In the genomic region with DNA sequence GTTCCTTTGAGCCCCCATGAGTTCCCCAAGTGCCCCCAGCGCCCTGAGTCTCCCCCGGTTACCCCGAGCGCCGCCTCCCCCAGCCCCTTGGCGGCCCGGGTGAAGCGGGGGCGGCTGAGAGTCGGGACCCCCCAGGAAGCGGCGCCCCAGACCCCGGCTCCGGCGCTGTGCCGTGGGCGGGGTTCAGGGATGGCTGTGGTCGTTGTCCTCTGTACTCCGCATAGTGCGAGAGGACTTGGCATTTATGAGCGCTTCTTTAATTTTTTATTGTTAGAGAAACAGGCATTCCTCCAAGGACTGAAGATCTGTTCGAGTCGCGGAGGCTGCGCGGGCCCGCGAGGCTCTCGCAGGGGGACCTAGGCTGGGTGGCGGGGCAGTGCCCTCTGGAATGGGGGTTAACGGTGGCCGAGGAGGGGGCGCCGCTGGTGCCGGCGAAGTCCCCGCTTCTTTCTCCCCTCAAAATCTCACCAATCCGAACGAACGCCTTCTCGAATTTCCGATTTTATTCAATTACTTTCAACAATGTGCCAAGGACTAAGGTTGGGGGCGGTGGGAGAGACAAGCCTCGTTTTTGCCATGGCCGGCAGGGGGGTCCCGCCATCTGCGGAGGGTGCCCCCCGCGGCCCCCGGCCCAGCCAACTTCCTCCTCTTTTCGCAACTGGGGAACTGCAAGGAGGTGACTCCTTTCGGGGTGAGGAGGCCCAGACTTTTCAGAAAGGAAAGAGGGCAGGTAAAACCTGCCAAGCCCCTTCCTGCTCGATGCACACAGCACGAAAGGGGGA, we compare ENCODE assay signal across 8 cellular contexts. TPM values are rescaled to one million over a fixed set of nuclear protein-coding genes. Genes with fewer than 3 reads are reported as not detected.
DNase-seq lines count a peak whose midpoint lies in the region; ATAC-seq and TF ChIP-seq lines count a peak whose summit lies in the region.

No MANE protein-coding gene starts in this region.

- H3K27ac Mint-ChIP-seq in brain: no peak overlapping the region

- intact Hi-C loops in Right ventricle myocardium inferior (cut with DNase I): loop anchor here (10.0 kb wide), 1 partner anchor 731 kb away; no protein-coding TSS in a partner anchor
- intact Hi-C loops in cardiac septum (cut with DNase I): loop anchor here (10.0 kb wide), 1 partner anchor 731 kb away; no protein-coding TSS in a partner anchor
- intact Hi-C loops in aorta (cut with DNase I): no loop called here

- H3K4me3 Mint-ChIP-seq in brain: peak overlapping the region; percentile 78 to 89 (median 80)

- H3K9me3 ChIP-seq in mesodermal cell (ENCODE audit: control insufficient read depth, low read length) (no peaks in the 10 kb centered on the region), aorta (ENCODE audit: control insufficient read depth, low read length) (no peaks in the 10 kb centered on the region)

- ATAC-seq in Right ventricle myocardium inferior: peak; percentile 15
- no peak for ATAC-seq in aorta (ENCODE audit: low FRiP score)
- no peak for ATAC-seq in GM21737 (IDR thresholded peaks at IDR 0.05; ENCODE audit: unreplicated experiment)

- H3K4me1 Mint-ChIP-seq in brain: peaks cover 19% of the 10 kb centered on the region

- WGBS in mesodermal cell (ENCODE audit: insufficient coverage in 2 of 2), 2 experiments: 1 to 2% methylated on average over 25 to 30 of the region's 54 CpGs
- 2 to 3% methylated on average over 53 to 54 of the region's 54 CpGs for WGBS in aorta, 2 donors

- H3K4me3 ChIP-seq in mesodermal cell (ENCODE audit: extremely low read depth, insufficient read depth, low read length, poor library complexity, severe bottlenecking) (peak overlapping the region; percentile 40), aorta (ENCODE audit: low read length in 2 of 2) (peak overlapping the region; percentile 23 to 28)

- H3K27me3 ChIP-seq in aorta (ENCODE audit: control insufficient read depth in 1 of 2, insufficient read depth in 2 of 2, low read length in 1 of 2): peaks cover 0 to 2% of the 10 kb centered on the region in 2 donors

- no peaks in the 10 kb centered on the region for H3K36me3 Mint-ChIP-seq in brain

- H3K4me1 ChIP-seq in mesodermal cell (ENCODE audit: control insufficient read depth, insufficient read depth, low read length, poor library complexity, severe bottlenecking) (peaks cover 17% of the 10 kb centered on the region), aorta (ENCODE audit: control insufficient read depth in 1 of 2, insufficient read depth in 2 of 2, low read length in 2 of 2) (no peaks in the 10 kb centered on the region)

- H3K36me3 ChIP-seq in mesodermal cell (ENCODE audit: control insufficient read depth, insufficient read depth, low read length) (no peaks in the 10 kb centered on the region), aorta (ENCODE audit: control insufficient read depth in 1 of 2, insufficient read depth in 2 of 2, low read length in 1 of 2) (no peaks in the 10 kb centered on the region)

- H3K27ac ChIP-seq in mesodermal cell (ENCODE audit: low read depth, low read length, severe bottlenecking) (no peak overlapping the region), aorta (ENCODE audit: low read depth in 1 of 2, low read length in 2 of 2) (no peak overlapping the region)

- DNase-seq in Right ventricle myocardium inferior (ENCODE audit: missing footprints): no peak
- DNase-seq in cardiac septum (ENCODE audit: low spot score): no peak
- no peak for DNase-seq in aorta
- DNase-seq in effector CD8-positive, alpha-beta T cell (lab: John Stamatoyannopoulos, UW): no peak
- DNase-seq in kidney glomerular epithelial cell (lab: John Stamatoyannopoulos, UW): no peak

- H3K9me3 Mint-ChIP-seq in brain: peaks cover 0 to 3% (median 0%) of the 10 kb centered on the region in 5 experiments

- H3K27me3 Mint-ChIP-seq in brain: peaks cover 87% of the 10 kb centered on the region

- no peak for TF ChIP-seq CTCF in brain (conservative IDR thresholded peaks at IDR 0.05)

RNA-seq across cellular contexts. Expression of a gene that starts 0.6 kb away (rescaled TPM):
- total RNA-seq in Right ventricle myocardium inferior: 0.46 TPM
- total RNA-seq in cardiac septum: 0.46 TPM
- polyA plus RNA-seq in brain (ENCODE audit: insufficient read depth, low read depth, low replicate concordance): 1.0 TPM
- polyA plus RNA-seq in mesodermal cell (2013, experiment 1 of 2): not detected
- 0.25 TPM for polyA plus RNA-seq in mesodermal cell (2013, experiment 2 of 2)
- 1 to 10 TPM in 1 of 2 donors, under 1 TPM in 1; 0.23 to 3.3 TPM for total RNA-seq in aorta
- polyA plus RNA-seq in aorta: under 1 TPM; 0.28 to 0.88 TPM

RNA-seq across cellular contexts. Expression of a gene that starts 32.5 kb away (rescaled TPM):
- total RNA-seq in Right ventricle myocardium inferior (17.9 TPM), cardiac septum (25.9 TPM), aorta (under 1 TPM; 0.19 to 0.42 TPM)
- polyA plus RNA-seq in brain (ENCODE audit: insufficient read depth, low read depth, low replicate concordance) (not detected), aorta (under 1 TPM in 1 of 2 donors, not detected in 1; 0.03 TPM)
- 0.70 TPM for polyA plus RNA-seq in mesodermal cell (2013, experiment 1 of 2)
- 0.66 TPM for polyA plus RNA-seq in mesodermal cell (2013, experiment 2 of 2)

RNA-seq across cellular contexts. Expression of a gene that starts 38.8 kb away (rescaled TPM):
- total RNA-seq in Right ventricle myocardium inferior (not detected), cardiac septum (not detected), aorta (not detected)
- polyA plus RNA-seq in brain (ENCODE audit: insufficient read depth, low read depth, low replicate concordance) (15.4 TPM), aorta (under 1 TPM in 1 of 2 donors, not detected in 1; 0.25 TPM)
- not detected for polyA plus RNA-seq in mesodermal cell (2013, experiment 1 of 2)
- not detected for polyA plus RNA-seq in mesodermal cell (2013, experiment 2 of 2)

Comparison
In these comparisons a context has a peak if more than half of its experiments do, and no peak if none do; other contexts are left out.
1. RNA of a gene that starts 32.5 kb away (total RNA-seq): 25.9 TPM in cardiac septum (single experiment) and 17.9 TPM in Right ventricle myocardium inferior (single experiment); 0.19 to 0.42 TPM in aorta; every median in the first group is over 10 times any median in the second.
2. intact Hi-C loops: an anchor here in Right ventricle myocardium inferior (10.0 kb wide) and cardiac septum (10.0 kb wide); none called in aorta.